Comparison of ENCODE assay signal across 18 cellular contexts in the genomic region with DNA sequence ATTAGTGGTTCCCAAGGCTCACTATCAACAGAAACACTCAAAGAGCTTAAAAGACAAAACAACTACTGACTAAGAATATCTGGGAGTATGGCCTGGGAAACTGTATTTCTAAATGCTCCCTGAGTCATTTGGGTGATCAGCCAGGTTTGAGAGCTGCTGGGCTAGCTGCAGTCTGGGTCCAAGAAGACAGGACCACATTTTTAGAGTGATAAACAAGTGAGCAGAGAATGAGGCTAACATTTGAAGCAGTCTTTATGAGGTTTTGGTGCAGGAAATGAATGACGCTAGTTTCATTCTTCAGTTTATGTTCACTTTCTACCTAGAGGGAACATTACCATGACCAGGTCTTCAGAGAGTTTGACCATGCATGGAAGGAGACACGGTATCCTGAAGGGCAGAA.
A peak's percentile ranks its signal among the peaks of the same experiment; 100 is the strongest.
DNase-seq lines count a peak whose midpoint lies in the region; ATAC-seq and TF ChIP-seq lines count a peak whose summit lies in the region.
"Had no signal": no experiment of that assay in that cellular context is flagged by ENCODE, and none has a peak within 500 bp of the region (broad histone marks: within the 10 kb centered on the region; RNA-seq: fewer than 3 reads in every experiment).

No MANE protein-coding gene starts in this region.

- H3F3A ChIP-seq in GM23248 (ENCODE audit: insufficient read depth), result peaks cover 57% of the 10 kb centered on the region

- peak overlapping the region; percentile 34; the same call in 1 of the 2 replicates for H3K9ac ChIP-seq in GM23248

- TF ChIP-seq CTCF in osteoblast (IDR thresholded peaks at IDR 0.05; ENCODE audit: extremely low read depth, low read depth, low read length), result no peak

- ATAC-seq in left colon, result no peak
- ATAC-seq in HG03342 (IDR thresholded peaks at IDR 0.05; ENCODE audit: unreplicated experiment), result no peak
- ATAC-seq: left lobe of liver; stimulated activated naive CD8-positive, alpha-beta T cell treated with anti-CD3 and anti-CD28 coated beads, Interleukin-15, amount 100 ng/mL, for 72 hours had no signal

- H3K79me2 ChIP-seq in GM23248 (ENCODE audit: insufficient read depth) (peaks cover 100% of the 10 kb centered on the region), osteoblast (ENCODE audit: insufficient read depth, low read length) (peaks cover 97% of the 10 kb centered on the region)

- H2AFZ ChIP-seq in GM23248 (no peak overlapping the region), osteoblast (ENCODE audit: low read length) (no peak overlapping the region)

- intact Hi-C loops in left colon (cut with DNase I, micrococcal nuclease), result no loop called here

- H3K9me2 ChIP-seq in GM23248 (ENCODE audit: insufficient read depth), result no peaks in the 10 kb centered on the region

- 75 to 90% methylated on average over 2 of the region's 2 CpGs for WGBS in GM23248 (ENCODE audit: low coverage in 1 of 2, low lambda C conversion rate in 2 of 2, missing lambda C conversion rate in 2 of 2), 2 experiments

- H3K4me1 ChIP-seq in GM23248 (ENCODE audit: insufficient read depth) (peaks cover 77% of the 10 kb centered on the region), osteoblast (ENCODE audit: insufficient read depth, low read length) (peaks cover 65% of the 10 kb centered on the region)

- H3K4me2 ChIP-seq in GM23248 (ENCODE audit: unreplicated experiment) (peak overlapping the region; percentile 42), osteoblast (ENCODE audit: insufficient read depth, low read length) (no peak overlapping the region)

- peak; percentile 51 for DNase-seq in AG20443 (ENCODE audit: low spot score)
- DNase-seq in GM23248, result peak; percentile 74
- DNase-seq in amniotic epithelial cell (ENCODE audit: low read depth), result peak; percentile 91
- DNase-seq in osteoblast (ENCODE audit: insufficient read length, low spot score, missing footprints), result peak; percentile 37
- no peak for DNase-seq in NCI-H146 treated with DMSO at 0.1 percent for 48 hours (lab: John Stamatoyannopoulos, UW; ENCODE audit: unreplicated experiment)
- DNase-seq in RKO (ENCODE audit: low spot score), result no peak
- no peak for DNase-seq in left colon
- DNase-seq: activated CD8-positive, alpha-beta memory T cell treated with anti-CD3 and anti-CD28 coated beads for 24 hours; activated effector memory CD4-positive, alpha-beta T cell treated with Interleukin-2 at 50 U/mL for 16 hours; Calu3; dorsolateral prefrontal cortex; GF-D8; NCI-H1694; NCI-H526 treated with DMSO at 0.1 percent for 48 hours; stimulated activated naive CD8-positive, alpha-beta T cell treated with anti-CD3 and anti-CD28 coated beads, Interleukin-15, amount 100 ng/mL, for 72 hours had no signal

- in situ Hi-C loops in GM23248 (cut with MboI), result no loop called here

- no peaks in the 10 kb centered on the region for H3K9me3 ChIP-seq in GM23248 (ENCODE audit: low read depth)
- H3K9me3 ChIP-seq in osteoblast (ENCODE audit: low read depth, low read length), result no peaks in the 10 kb centered on the region
- H3K9me3 ChIP-seq: esophagus muscularis mucosa had no signal

- H3K27ac ChIP-seq in GM23248 (peak overlapping the region; percentile 71), osteoblast (ENCODE audit: low read depth, low read length) (peak overlapping the region; percentile 88)
- H3K27ac ChIP-seq: dorsolateral prefrontal cortex, esophagus muscularis mucosa had no signal

- H3K4me3 ChIP-seq in GM23248 (no peak overlapping the region), osteoblast (ENCODE audit: insufficient read depth, low read length) (no peak overlapping the region)
- H3K4me3 ChIP-seq: dorsolateral prefrontal cortex, esophagus muscularis mucosa had no signal

- H3K36me3 ChIP-seq in GM23248 (ENCODE audit: low read depth) (no peaks in the 10 kb centered on the region), osteoblast (ENCODE audit: insufficient read depth, low read length) (no peaks in the 10 kb centered on the region)

- H4K20me1 ChIP-seq in GM23248 (ENCODE audit: insufficient read depth) (peaks cover 17% of the 10 kb centered on the region), osteoblast (ENCODE audit: insufficient read depth, low read length) (peaks cover 13% of the 10 kb centered on the region)

- H3K27me3 ChIP-seq in GM23248 (replicated peaks; ENCODE audit: insufficient read depth), result no peaks in the 10 kb centered on the region
- H3K27me3 ChIP-seq in osteoblast (ENCODE audit: insufficient read depth, low read length), result no peaks in the 10 kb centered on the region
- H3K27me3 ChIP-seq: dorsolateral prefrontal cortex, esophagus muscularis mucosa had no signal

Comparison
In these comparisons a context has a peak if more than half of its experiments do, and no peak if none do; other contexts are left out.
1. DNase-seq: peak in AG20443 (single experiment), GM23248 (single experiment), amniotic epithelial cell (single experiment) and osteoblast (single experiment); none in NCI-H146 treated with DMSO at 0.1 percent for 48 hours (single experiment), RKO (single experiment) and left colon (0 of 2).